Comparison of ENCODE assay signal across 15 cellular contexts in genomic region chr17:82793974-82794620, GRCh38. TPM values are rescaled to one million over a fixed set of nuclear protein-coding genes. Genes with fewer than 3 reads are reported as not detected.
DNase-seq lines count a peak whose midpoint lies in the region; ATAC-seq and TF ChIP-seq lines count a peak whose summit lies in the region.
"Had no signal": no experiment of that assay in that cellular context is flagged by ENCODE, and none has a peak within 500 bp of the region (broad histone marks: within the 10 kb centered on the region; RNA-seq: fewer than 3 reads in every experiment).

No MANE protein-coding gene starts in this region.

- peaks cover 11% of the 10 kb centered on the region for H3K36me3 Mint-ChIP-seq in type B pancreatic cell

- no peak overlapping the region for H3K4me3 Mint-ChIP-seq in type B pancreatic cell
- H3K4me3 Mint-ChIP-seq: activated T-cell treated with anti-CD3 and anti-CD28 coated beads, Interleukin-2, amount 50 U/mL, for 4 hours had no signal

- H3K9me3 ChIP-seq in adipocyte (ENCODE audit: control insufficient read depth, low read length): no peaks in the 10 kb centered on the region
- H3K9me3 ChIP-seq: tibial nerve had no signal

- no peak for ATAC-seq in GM19452 (IDR thresholded peaks at IDR 0.05; ENCODE audit: unreplicated experiment)
- ATAC-seq: activated T-cell treated with anti-CD3 and anti-CD28 coated beads, Interleukin-2, amount 50 U/mL, for 4 hours had no signal

- peaks cover 13% of the 10 kb centered on the region for H3K4me1 ChIP-seq in adipocyte (ENCODE audit: control insufficient read depth, insufficient read depth, low read length)

- H3K27ac Mint-ChIP-seq in type B pancreatic cell: peak overlapping the region; percentile 79

- H3K27me3 ChIP-seq in adipocyte (replicated peaks; ENCODE audit: control insufficient read depth, insufficient read depth, low read length): no peaks in the 10 kb centered on the region
- H3K27me3 ChIP-seq: tibial nerve had no signal

- no peak overlapping the region for H3K4me3 ChIP-seq in adipocyte (ENCODE audit: low read length)
- H3K4me3 ChIP-seq: tibial nerve had no signal

- DNase-seq in NCI-H2107 treated with DMSO at 0.1 percent for 48 hours (lab: John Stamatoyannopoulos, UW; ENCODE audit: unreplicated experiment): peak; percentile 15
- DNase-seq in NCI-H2107 (lab: John Stamatoyannopoulos, UW): no peak
- peak; percentile 13 for DNase-seq in adipocyte (ENCODE audit: low read depth)
- DNase-seq in medulla oblongata (ENCODE audit: extremely low spot score): peak; percentile 34
- DNase-seq in type B pancreatic cell (ENCODE audit: extremely low spot score, unreplicated experiment): no peak
- no peak for DNase-seq in DMS153 treated with DMSO at 0.1 percent for 48 hours (lab: John Stamatoyannopoulos, UW; ENCODE audit: unreplicated experiment)
- no peak for DNase-seq in DMS114 treated with DMSO at 0.1 percent for 48 hours (lab: John Stamatoyannopoulos, UW; ENCODE audit: unreplicated experiment)
- DNase-seq: activated CD4-positive, alpha-beta T cell treated with anti-CD3 and anti-CD28 coated beads for 1 hour; activated T-cell treated with anti-CD3 and anti-CD28 coated beads, Interleukin-2, amount 50 U/mL, for 4 hours; NCI-H1048; NK-92 treated with Interleukin-12 subunit alpha and Interleukin-12 subunit beta, amount 100 ng/mL, for 24 hours; small intestine had no signal

- H3K4me1 Mint-ChIP-seq in type B pancreatic cell (ENCODE audit: unreplicated experiment): peaks cover 29% of the 10 kb centered on the region

- no peaks in the 10 kb centered on the region for H3K27me3 Mint-ChIP-seq in type B pancreatic cell

- peaks cover 3% of the 10 kb centered on the region for H3K36me3 ChIP-seq in adipocyte (ENCODE audit: control insufficient read depth, insufficient read depth, low read length, severe bottlenecking)

- no peak for TF ChIP-seq CTCF in type B pancreatic cell (conservative IDR thresholded peaks at IDR 0.05)

- no peaks in the 10 kb centered on the region for H3K9me3 Mint-ChIP-seq in type B pancreatic cell
- H3K9me3 Mint-ChIP-seq: activated T-cell treated with anti-CD3 and anti-CD28 coated beads, Interleukin-2, amount 50 U/mL, for 4 hours had no signal

- H3K9ac ChIP-seq in adipocyte (ENCODE audit: low read length): no peak overlapping the region

RNA-seq across cellular contexts. Expression of gene TBCD, which starts 42.2 kb away (rescaled TPM):
- 65.4 and 104 TPM in 2 replicates for total RNA-seq in type B pancreatic cell (ENCODE audit: low replicate concordance)

RNA-seq across cellular contexts. Expression of gene ZNF750, which starts 45.7 kb away (rescaled TPM):
- total RNA-seq in type B pancreatic cell (ENCODE audit: low replicate concordance): 10.3 and 34.7 TPM in 2 replicates
- total RNA-seq: activated T-cell treated with anti-CD3 and anti-CD28 coated beads, Interleukin-2, amount 50 U/mL, for 4 hours; myocyte; tibial nerve had no signal

RNA-seq across cellular contexts. Expression of gene FN3K, which starts 58.7 kb away (rescaled TPM):
- total RNA-seq in type B pancreatic cell (ENCODE audit: low replicate concordance): 30.3 and 31.3 TPM in 2 replicates

Comparison
In these comparisons a context has a peak if more than half of its experiments do, and no peak if none do; other contexts are left out.
1. DNase-seq: peak in NCI-H2107 treated with DMSO at 0.1 percent for 48 hours (single experiment), adipocyte (single experiment) and medulla oblongata (single experiment); none in NCI-H2107 (single experiment), type B pancreatic cell (single experiment), DMS153 treated with DMSO at 0.1 percent for 48 hours (single experiment) and DMS114 treated with DMSO at 0.1 percent for 48 hours (single experiment).